19 cellular contexts compared by ENCODE assay signal in genomic region chr2:155947069-155947468, GRCh38.
DNase-seq lines count a peak whose midpoint lies in the region; ATAC-seq, FAIRE-seq and TF ChIP-seq lines count a peak whose summit lies in the region.
"Had no signal": no experiment of that assay in that cellular context is flagged by ENCODE, and none has a peak within 500 bp of the region (broad histone marks: within the 10 kb centered on the region; RNA-seq: fewer than 3 reads in every experiment).

No MANE protein-coding gene starts in this region.

- no peaks in the 10 kb centered on the region for H3K79me2 ChIP-seq in HepG2 (ENCODE audit: insufficient read depth, low read length)

- H3K4me1 ChIP-seq in right lobe of liver = no peaks in the 10 kb centered on the region
- no peaks in the 10 kb centered on the region for H3K4me1 ChIP-seq in HepG2 (ENCODE audit: insufficient read depth, low read length)
- H3K4me1 ChIP-seq: BLaER1 had no signal

- TF ChIP-seq POLR2A in right lobe of liver (IDR thresholded peaks at IDR 0.05) (no peak), HepG2 (IDR thresholded peaks at IDR 0.05; ENCODE audit: insufficient read depth in 1 of 2, low read depth in 2 of 2, low read length in 2 of 2) (no peak)

- H3K36me3 ChIP-seq in right lobe of liver = no peaks in the 10 kb centered on the region
- no peaks in the 10 kb centered on the region for H3K36me3 ChIP-seq in HepG2 (replicated peaks in 1 of 2; ENCODE audit: control insufficient read depth in 1 of 2, insufficient read depth in 2 of 2, low read length in 2 of 2)
- H3K36me3 ChIP-seq in WERI-Rb-1 = no peaks in the 10 kb centered on the region
- H3K36me3 ChIP-seq: BLaER1 had no signal

- H3K9me3 ChIP-seq in right lobe of liver (no peaks in the 10 kb centered on the region), HepG2 (ENCODE audit: low read length) (no peaks in the 10 kb centered on the region), WERI-Rb-1 (ENCODE audit: severe bottlenecking) (no peaks in the 10 kb centered on the region)
- H3K9me3 ChIP-seq: BLaER1 had no signal

- H3K4me1 Mint-ChIP-seq in glutamatergic neuron (ENCODE audit: low read depth, unreplicated experiment) = no peaks in the 10 kb centered on the region
- H3K4me1 Mint-ChIP-seq: CD14-positive monocyte; CD4-positive, alpha-beta memory T cell had no signal

- intact Hi-C loops in right lobe of liver (cut with DNase I) (no loop called here), HepG2 (cut with micrococcal nuclease; ENCODE audit: unreplicated experiment) (no loop called here)

- H3K36me3 Mint-ChIP-seq in glutamatergic neuron (ENCODE audit: unreplicated experiment) = peaks cover 7% of the 10 kb centered on the region
- H3K36me3 Mint-ChIP-seq: CD14-positive monocyte; CD4-positive, alpha-beta memory T cell had no signal

- DNase-seq in right lobe of liver (no peak), HepG2 (ENCODE audit: low spot score) (no peak), NCI-H524 (lab: John Stamatoyannopoulos, UW) (peak; percentile 48 to 84), WERI-Rb-1 (peak; percentile 11), glutamatergic neuron (no peak), T-helper 9 cell (no peak)
- DNase-seq: 8988T; CD4-positive, alpha-beta memory T cell; DMS153; DMS79; GF-D8; HCEC 1CT; IMR-90 had no signal

- ATAC-seq in right lobe of liver = peak in 3 of 4 donors; percentile 35 to 60 (median 40)
- no peak for ATAC-seq in HepG2
- no peak for ATAC-seq in GM18873 (IDR thresholded peaks at IDR 0.05; ENCODE audit: low FRiP score, unreplicated experiment)
- ATAC-seq: K562 had no signal

- 37% methylated on average over 3 of the region's 3 CpGs for WGBS in right lobe of liver (ENCODE audit: insufficient coverage, low coverage, low lambda C conversion rate, missing lambda C conversion rate)
- WGBS in HepG2 (ENCODE audit: low lambda C conversion rate) = 8% methylated on average over 3 of the region's 3 CpGs

- H3K27me3 Mint-ChIP-seq in glutamatergic neuron (ENCODE audit: unreplicated experiment) = no peaks in the 10 kb centered on the region

- CTCF ChIA-PET in HepG2 (lab: Yijun Ruan, JAX; ENCODE audit: low intra/inter-chr PET ratio, low total read pairs) = no interaction called here

- no peak overlapping the region for H3K27ac Mint-ChIP-seq in glutamatergic neuron (ENCODE audit: unreplicated experiment)
- H3K27ac Mint-ChIP-seq: CD14-positive monocyte; CD4-positive, alpha-beta memory T cell had no signal

- no TSS peak for BruUV-seq in HepG2 (replicated peaks; lab: Mats Ljungman, UMichigan)

- FAIRE-seq in HepG2 (lab: Jason Lieb, UNC) = no peak
- FAIRE-seq: H1, K562 had no signal

- no peaks in the 10 kb centered on the region for H4K20me1 ChIP-seq in HepG2 (ENCODE audit: insufficient read depth, low read length)
- H4K20me1 ChIP-seq: BLaER1 had no signal

- H3K4me3 ChIP-seq in right lobe of liver = no peak overlapping the region
- H3K4me3 ChIP-seq in HepG2 (replicated peaks in 1 of 3; ENCODE audit: insufficient read depth in 1 of 3, low read depth in 2 of 3, low read length in 3 of 3) = no peak overlapping the region
- no peak overlapping the region for H3K4me3 ChIP-seq in WERI-Rb-1 (ENCODE audit: low read depth, low read length)
- H3K4me3 ChIP-seq: BLaER1, K562 had no signal

- no peak for TF ChIP-seq RAD21 in HepG2 (CRISPR knock-in tag; IDR thresholded peaks at IDR 0.05)

- in situ Hi-C loops in HepG2 (cut with HindIII; ENCODE audit: extremely low pct_ligation_motif_present, low pct_unique_long_range_greater_than_20kb) = no loop called here

- no peak overlapping the region for H3K27ac ChIP-seq in right lobe of liver
- no peak overlapping the region for H3K27ac ChIP-seq in HepG2 (ENCODE audit: extremely low read length, insufficient read depth, low read length)
- H3K27ac ChIP-seq in WERI-Rb-1 = no peak overlapping the region
- H3K27ac ChIP-seq: BLaER1, HL-60 had no signal

- no peak overlapping the region for H3K4me2 ChIP-seq in HepG2 (ENCODE audit: low read depth, low read length)
- H3K4me2 ChIP-seq: BLaER1 had no signal

- TF ChIP-seq CTCF in right lobe of liver (IDR thresholded peaks at IDR 0.05) (no peak), HepG2 (CRISPR knock-in tag; IDR thresholded peaks at IDR 0.05) (no peak), WERI-Rb-1 (IDR thresholded peaks at IDR 0.05; ENCODE audit: low read depth, low read length) (no peak), glutamatergic neuron (IDR thresholded peaks at IDR 0.05; ENCODE audit: partially characterized antibody, unreplicated experiment) (no peak)

- no peak overlapping the region for H2AFZ ChIP-seq in HepG2 (ENCODE audit: low read length)

- POLR2A ChIA-PET in HepG2 (lab: Yijun Ruan, JAX) = no interaction called here

- no peak overlapping the region for H3K4me3 Mint-ChIP-seq in glutamatergic neuron (ENCODE audit: unreplicated experiment)
- H3K4me3 Mint-ChIP-seq: CD14-positive monocyte; CD4-positive, alpha-beta memory T cell had no signal

- TF ChIP-seq EP300 in HepG2 (IDR thresholded peaks at IDR 0.05; ENCODE audit: low read depth in 2 of 2, low read length in 2 of 2) = no peak
- no peak for TF ChIP-seq EP300 in HepG2 (CRISPR knock-in tag; IDR thresholded peaks at IDR 0.05; ENCODE audit: borderline replicate concordance)

- H3K27me3 ChIP-seq in right lobe of liver = no peaks in the 10 kb centered on the region
- no peaks in the 10 kb centered on the region for H3K27me3 ChIP-seq in HepG2 (ENCODE audit: control insufficient read depth in 1 of 2, insufficient read depth in 2 of 2, low read length in 2 of 2)
- H3K27me3 ChIP-seq in WERI-Rb-1 (ENCODE audit: insufficient read depth, low read depth, severe bottlenecking) = no peaks in the 10 kb centered on the region
- H3K27me3 ChIP-seq: BLaER1 had no signal

- H3K9ac ChIP-seq in HepG2 (ENCODE audit: insufficient read depth, low read depth, low read length) = no peak overlapping the region
- H3K9ac ChIP-seq: BLaER1 had no signal

- no peaks in the 10 kb centered on the region for H3K9me3 Mint-ChIP-seq in glutamatergic neuron (ENCODE audit: unreplicated experiment)

TF ChIP-seq in HepG2, 621 proteins besides CTCF, POLR2A, EP300 and RAD21:
- no peak for TF ChIP-seq MIER3 (CRISPR knock-in tag; IDR thresholded peaks at IDR 0.05; ENCODE audit: borderline replicate concordance)

Comparison
In these comparisons a context has a peak if more than half of its experiments do, and no peak if none do; other contexts are left out.
1. ATAC-seq: peak in right lobe of liver (3 of 4); none in HepG2 (single experiment) and GM18873 (single experiment).
2. DNase-seq: peak in NCI-H524 (2 of 2) and WERI-Rb-1 (single experiment); none in right lobe of liver (0 of 3), HepG2 (single experiment), glutamatergic neuron (single experiment) and T-helper 9 cell (single experiment).